In genomic region chr18:12315911-12316310, GRCh38 we compare ENCODE assay signal across 1 cellular context.
TF ChIP-seq lines count a peak whose summit lies in the region.

No MANE protein-coding gene starts in this region.

TF ChIP-seq in endothelial cell of umbilical vein, 7 proteins besides CTCF, POLR2A, EP300 and RAD21:
- no peak for TF ChIP-seq MAX (IDR thresholded peaks at IDR 0.05; ENCODE audit: insufficient read depth, insufficient read length)
